10 cellular contexts compared by ENCODE assay signal in genomic region chrX:15946783-15947550, GRCh38.
DNase-seq lines count a peak whose midpoint lies in the region; ATAC-seq, FAIRE-seq and TF ChIP-seq lines count a peak whose summit lies in the region.
"Had no signal": no experiment of that assay in that cellular context is flagged by ENCODE, and none has a peak within 500 bp of the region (broad histone marks: within the 10 kb centered on the region; RNA-seq: fewer than 3 reads in every experiment).

No MANE protein-coding gene starts in this region.

- no peak overlapping the region for H3K4me3 Mint-ChIP-seq in type B pancreatic cell
- H3K4me3 Mint-ChIP-seq: CD14-positive monocyte had no signal

- no peak for FAIRE-seq in frontal cortex (lab: Jason Lieb, UNC)

- ATAC-seq in RWPE2 (ENCODE audit: low read depth) = peak; percentile 87

- no peaks in the 10 kb centered on the region for H3K36me3 ChIP-seq in RWPE2 (ENCODE audit: low read depth)

- H3K4me1 ChIP-seq in RWPE2 (ENCODE audit: insufficient read depth, poor library complexity, severe bottlenecking) = peaks cover 15% of the 10 kb centered on the region

- peak; percentile 2 for DNase-seq in stimulated activated CD4-positive, alpha-beta T cell treated with anti-CD3 and anti-CD28 coated beads, Interleukin-15, amount 100 ng/mL, for 24 hours
- DNase-seq in stimulated activated CD4-positive, alpha-beta T cell treated with anti-CD3 and anti-CD28 coated beads, Interleukin-4, amount 100 ng/mL, for 24 hours = no peak
- DNase-seq in RWPE2 (ENCODE audit: low spot score) = peak; percentile 66
- peak; percentile 67 for DNase-seq in fibroblast of pulmonary artery (ENCODE audit: low read depth)
- DNase-seq in type B pancreatic cell (ENCODE audit: extremely low spot score, unreplicated experiment) = no peak
- no peak for DNase-seq in frontal cortex (ENCODE audit: low spot score in 2 of 2)
- DNase-seq in pons (ENCODE audit: low spot score) = no peak
- no peak for DNase-seq in HUDEP-2 (lab: John Stamatoyannopoulos, UW; ENCODE audit: unreplicated experiment in 76 of 76)
- DNase-seq: NCI-H524 had no signal

- H3K27ac Mint-ChIP-seq in type B pancreatic cell = peak overlapping the region; percentile 80

- H3K4me1 Mint-ChIP-seq in type B pancreatic cell (ENCODE audit: unreplicated experiment) = peaks cover 15% of the 10 kb centered on the region

- no peak overlapping the region for H3K4me3 ChIP-seq in RWPE2 (ENCODE audit: severe bottlenecking)
- H3K4me3 ChIP-seq in fibroblast of pulmonary artery (replicated peaks; ENCODE audit: low read depth, low read length) = no peak overlapping the region

- H3K27me3 ChIP-seq in RWPE2 (ENCODE audit: insufficient read depth, poor library complexity, severe bottlenecking) = no peaks in the 10 kb centered on the region

- H3K9me3 ChIP-seq in RWPE2 (ENCODE audit: severe bottlenecking) = no peaks in the 10 kb centered on the region

- no peaks in the 10 kb centered on the region for H3K9me3 Mint-ChIP-seq in type B pancreatic cell

- no peaks in the 10 kb centered on the region for H3K27me3 Mint-ChIP-seq in type B pancreatic cell

- H3K27ac ChIP-seq in RWPE2 (ENCODE audit: poor library complexity, severe bottlenecking) = peak overlapping the region; percentile 78

- no peaks in the 10 kb centered on the region for H3K36me3 Mint-ChIP-seq in type B pancreatic cell
- H3K36me3 Mint-ChIP-seq: CD14-positive monocyte had no signal

- TF ChIP-seq CTCF in RWPE2 (IDR thresholded peaks at IDR 0.05; ENCODE audit: poor library complexity, severe bottlenecking) (no peak), fibroblast of pulmonary artery (IDR thresholded peaks at IDR 0.05; ENCODE audit: low read length, missing control alignments) (no peak), type B pancreatic cell (conservative IDR thresholded peaks at IDR 0.05) (no peak)

Comparison
In these comparisons a context has a peak if more than half of its experiments do, and no peak if none do; other contexts are left out.
1. DNase-seq: peak in stimulated activated CD4-positive, alpha-beta T cell treated with anti-CD3 and anti-CD28 coated beads, Interleukin-15, amount 100 ng/mL, for 24 hours (single experiment), RWPE2 (single experiment) and fibroblast of pulmonary artery (single experiment); none in stimulated activated CD4-positive, alpha-beta T cell treated with anti-CD3 and anti-CD28 coated beads, Interleukin-4, amount 100 ng/mL, for 24 hours (single experiment), type B pancreatic cell (single experiment), frontal cortex (0 of 2), pons (single experiment) and HUDEP-2 (0 of 76).